Comparison of ENCODE assay signal across 16 cellular contexts in genomic region chr6:107641500-107641931, GRCh38.
A peak's percentile ranks its signal among the peaks of the same experiment; 100 is the strongest.
DNase-seq lines count a peak whose midpoint lies in the region; ATAC-seq, FAIRE-seq and TF ChIP-seq lines count a peak whose summit lies in the region.
"Had no signal": no experiment of that assay in that cellular context is flagged by ENCODE, and none has a peak within 500 bp of the region (broad histone marks: within the 10 kb centered on the region; RNA-seq: fewer than 3 reads in every experiment).

No MANE protein-coding gene starts in this region.

- no peaks in the 10 kb centered on the region for H4K20me1 ChIP-seq in smooth muscle cell (ENCODE audit: low read depth)

- H3K4me1 ChIP-seq in right cardiac atrium (ENCODE audit: control insufficient read depth, insufficient read depth, low read length) (peaks cover 16% of the 10 kb centered on the region), smooth muscle cell (ENCODE audit: low read depth) (no peaks in the 10 kb centered on the region)

- FAIRE-seq in RCC 7860 (lab: Jason Lieb, UNC): no peak
- FAIRE-seq: colon had no signal

- CTCF ChIA-PET in activated CD4-positive, alpha-beta T cell treated with anti-CD3 and anti-CD28 coated beads, Interleukin-2, amount 10 ng/mL, durations not matched to agents 7 days and 5 days (lab: Charles Lee): interaction anchor here (1.1 to 1.6 kb wide), 2 partner anchors 10 to 14 kb away, joined by 4 to 6 read pairs; no protein-coding TSS in a partner anchor
- CTCF ChIA-PET in WTC11 (lab: Charles Lee): interaction anchor here (0.9 to 1.4 kb wide), 2 partner anchors 14 to 644 kb away, joined by 3 to 5 read pairs; no protein-coding TSS in a partner anchor

- WGBS in right cardiac atrium: 44% methylated on average over 13 of the region's 13 CpGs
- WGBS in smooth muscle cell (ENCODE audit: low lambda C conversion rate): 92% methylated on average over 13 of the region's 13 CpGs

- H3K4me3 ChIP-seq in right cardiac atrium (ENCODE audit: low read length): no peak overlapping the region
- H3K4me3 ChIP-seq in smooth muscle cell: no peak overlapping the region

- H3F3A ChIP-seq in smooth muscle cell (ENCODE audit: low read depth): no peaks in the 10 kb centered on the region

- peaks cover 60% of the 10 kb centered on the region for H3K27me3 Mint-ChIP-seq in activated CD4-positive, alpha-beta T cell treated with anti-CD3 and anti-CD28 coated beads, Interleukin-2, amount 10 ng/mL, durations not matched to agents 7 days and 5 days
- H3K27me3 Mint-ChIP-seq in WTC11 (ENCODE audit: low read depth): no peaks in the 10 kb centered on the region

- no peak overlapping the region for H3K27ac Mint-ChIP-seq in activated CD4-positive, alpha-beta T cell treated with anti-CD3 and anti-CD28 coated beads, Interleukin-2, amount 10 ng/mL, durations not matched to agents 7 days and 5 days
- H3K27ac Mint-ChIP-seq in WTC11: no peak overlapping the region
- H3K27ac Mint-ChIP-seq: activated CD8-positive, alpha-beta T cell treated with anti-CD3 and anti-CD28 coated beads, Interleukin-2, amount 10 ng/mL, durations not matched to agents 7 days and 5 days; activated naive CD4-positive, alpha-beta T cell treated with anti-CD3 and anti-CD28 coated beads, Interleukin-2, amount 10 ng/mL, durations not matched to agents 7 days and 5 days; naive thymus-derived CD8-positive, alpha-beta T cell had no signal

- in situ Hi-C loops in Caki2 (cut with HindIII; ENCODE audit: low pct_unique_long_range_greater_than_20kb, low sequenced_read_pairs): no loop called here

- no peak for TF ChIP-seq CTCF in smooth muscle cell (IDR thresholded peaks at IDR 0.05; ENCODE audit: borderline replicate concordance, insufficient read depth, poor library complexity, severe bottlenecking)
- no peak for TF ChIP-seq CTCF in WTC11 (IDR thresholded peaks at IDR 0.05)

- ATAC-seq in right cardiac atrium (peak; percentile 66 to 69), WTC11 (no peak)
- ATAC-seq: activated CD8-positive, alpha-beta T cell treated with anti-CD3 and anti-CD28 coated beads, Interleukin-2, amount 10 ng/mL, durations not matched to agents 7 days and 5 days; naive thymus-derived CD8-positive, alpha-beta T cell had no signal

- no peak overlapping the region for H2AFZ ChIP-seq in smooth muscle cell (ENCODE audit: low read depth)

- POLR2A ChIA-PET in activated CD4-positive, alpha-beta T cell treated with anti-CD3 and anti-CD28 coated beads, Interleukin-2, amount 10 ng/mL, durations not matched to agents 7 days and 5 days (lab: Charles Lee): interaction anchor here (0.9 kb wide), 1 partner anchor 182 kb away, joined by 3 read pairs; no protein-coding TSS in a partner anchor
- POLR2A ChIA-PET in WTC11 (lab: Charles Lee): no interaction called here

- H3K27me3 ChIP-seq in right cardiac atrium (ENCODE audit: control insufficient read depth, insufficient read depth): no peaks in the 10 kb centered on the region
- no peaks in the 10 kb centered on the region for H3K27me3 ChIP-seq in smooth muscle cell (ENCODE audit: low read depth)

- H3K36me3 Mint-ChIP-seq in activated CD4-positive, alpha-beta T cell treated with anti-CD3 and anti-CD28 coated beads, Interleukin-2, amount 10 ng/mL, durations not matched to agents 7 days and 5 days (ENCODE audit: low read depth): no peaks in the 10 kb centered on the region
- no peaks in the 10 kb centered on the region for H3K36me3 Mint-ChIP-seq in WTC11
- H3K36me3 Mint-ChIP-seq: activated naive CD4-positive, alpha-beta T cell treated with anti-CD3 and anti-CD28 coated beads, Interleukin-2, amount 10 ng/mL, durations not matched to agents 7 days and 5 days; immature natural killer cell; naive thymus-derived CD8-positive, alpha-beta T cell had no signal

- intact Hi-C loops in right cardiac atrium (cut with DNase I): loop anchor here in 1 of 4 donors (10.0 kb wide), 1 partner anchor 157 kb away; no protein-coding TSS in a partner anchor

- H3K27ac ChIP-seq in right cardiac atrium (ENCODE audit: low read length): peak overlapping the region; percentile 31
- no peak overlapping the region for H3K27ac ChIP-seq in smooth muscle cell (ENCODE audit: low read depth)

- no peaks in the 10 kb centered on the region for H3K9me3 Mint-ChIP-seq in activated CD4-positive, alpha-beta T cell treated with anti-CD3 and anti-CD28 coated beads, Interleukin-2, amount 10 ng/mL, durations not matched to agents 7 days and 5 days
- no peaks in the 10 kb centered on the region for H3K9me3 Mint-ChIP-seq in WTC11
- H3K9me3 Mint-ChIP-seq: activated naive CD4-positive, alpha-beta T cell treated with anti-CD3 and anti-CD28 coated beads, Interleukin-2, amount 10 ng/mL, durations not matched to agents 7 days and 5 days; naive thymus-derived CD8-positive, alpha-beta T cell had no signal

- H3K36me3 ChIP-seq in smooth muscle cell (ENCODE audit: low read depth): no peaks in the 10 kb centered on the region

- no peaks in the 10 kb centered on the region for H3K79me2 ChIP-seq in smooth muscle cell (ENCODE audit: low read depth)

- H3K4me1 Mint-ChIP-seq in activated CD4-positive, alpha-beta T cell treated with anti-CD3 and anti-CD28 coated beads, Interleukin-2, amount 10 ng/mL, durations not matched to agents 7 days and 5 days: peaks cover 5% of the 10 kb centered on the region
- H3K4me1 Mint-ChIP-seq in WTC11: no peaks in the 10 kb centered on the region
- H3K4me1 Mint-ChIP-seq: activated naive CD4-positive, alpha-beta T cell treated with anti-CD3 and anti-CD28 coated beads, Interleukin-2, amount 10 ng/mL, durations not matched to agents 7 days and 5 days; immature natural killer cell had no signal

- H3K9ac ChIP-seq in smooth muscle cell (ENCODE audit: low read depth): no peak overlapping the region

- no peak overlapping the region for H3K4me3 Mint-ChIP-seq in activated CD4-positive, alpha-beta T cell treated with anti-CD3 and anti-CD28 coated beads, Interleukin-2, amount 10 ng/mL, durations not matched to agents 7 days and 5 days
- no peak overlapping the region for H3K4me3 Mint-ChIP-seq in WTC11
- H3K4me3 Mint-ChIP-seq: activated CD8-positive, alpha-beta T cell treated with anti-CD3 and anti-CD28 coated beads, Interleukin-2, amount 10 ng/mL, durations not matched to agents 7 days and 5 days; activated naive CD4-positive, alpha-beta T cell treated with anti-CD3 and anti-CD28 coated beads, Interleukin-2, amount 10 ng/mL, durations not matched to agents 7 days and 5 days; immature natural killer cell had no signal

- no peak overlapping the region for H3K4me2 ChIP-seq in smooth muscle cell

- H3K9me3 ChIP-seq in right cardiac atrium (ENCODE audit: control insufficient read depth, low read length): no peaks in the 10 kb centered on the region
- no peaks in the 10 kb centered on the region for H3K9me3 ChIP-seq in smooth muscle cell (replicated peaks; ENCODE audit: low read depth)

- DNase-seq in Caki2 (ENCODE audit: low read depth): peak; percentile 1
- DNase-seq in RCC 7860 (ENCODE audit: low spot score): peak; percentile 23
- peak; percentile 56 to 77 (median 77) for DNase-seq in right cardiac atrium
- peak; percentile 47 for DNase-seq in putamen (ENCODE audit: low spot score)
- DNase-seq in smooth muscle cell (lab: John Stamatoyannopoulos, UW; ENCODE audit: unreplicated experiment): no peak
- no peak for DNase-seq in activated CD4-positive, alpha-beta T cell treated with anti-CD3 and anti-CD28 coated beads, Interleukin-2, amount 10 ng/mL, durations not matched to agents 7 days and 5 days
- DNase-seq in WTC11 (ENCODE audit: low spot score): no peak
- no peak for DNase-seq in amniotic stem cell (lab: John Stamatoyannopoulos, UW)
- DNase-seq: activated CD8-positive, alpha-beta T cell treated with anti-CD3 and anti-CD28 coated beads, Interleukin-2, amount 10 ng/mL, durations not matched to agents 7 days and 5 days; activated naive CD4-positive, alpha-beta T cell treated with anti-CD3 and anti-CD28 coated beads, Interleukin-2, amount 10 ng/mL, durations not matched to agents 7 days and 5 days; H7; immature natural killer cell; naive thymus-derived CD8-positive, alpha-beta T cell; NCI-H446 treated with DMSO at 0.1 percent for 48 hours; stimulated activated CD8-positive, alpha-beta memory T cell treated with anti-CD3 and anti-CD28 coated beads, Interleukin-4, amount 100 ng/mL, for 48 hours had no signal

TF ChIP-seq in WTC11, 78 proteins besides CTCF, POLR2A, EP300 and RAD21 (continues in another document):
- TF ChIP-seq ELF4 (CRISPR knock-in tag; IDR thresholded peaks at IDR 0.05; ENCODE audit: low read depth): no peak
- TF ChIP-seq E2F1 (CRISPR knock-in tag; IDR thresholded peaks at IDR 0.05): no peak
- TF ChIP-seq ATF3 (CRISPR knock-in tag; conservative IDR thresholded peaks at IDR 0.05): no peak
- TF ChIP-seq STAT6 (CRISPR knock-in tag; conservative IDR thresholded peaks at IDR 0.05; ENCODE audit: low read depth): no peak

Comparison
In these comparisons a context has a peak if more than half of its experiments do, and no peak if none do; other contexts are left out.
1. DNase-seq: peak in Caki2 (single experiment), RCC 7860 (single experiment), right cardiac atrium (3 of 3) and putamen (single experiment); none in smooth muscle cell (single experiment), activated CD4-positive, alpha-beta T cell treated with anti-CD3 and anti-CD28 coated beads, Interleukin-2, amount 10 ng/mL, durations not matched to agents 7 days and 5 days (single experiment), WTC11 (single experiment) and amniotic stem cell (single experiment).